In genomic region chr17:49795372-49795771, GRCh38 we compare ENCODE assay signal across 34 cellular contexts. TPM values are rescaled to one million over a fixed set of nuclear protein-coding genes. Genes with fewer than 3 reads are reported as not detected.
A peak's percentile ranks its signal among the peaks of the same experiment; 100 is the strongest.
DNase-seq lines count a peak whose midpoint lies in the region; ATAC-seq and TF ChIP-seq lines count a peak whose summit lies in the region.
"Had no signal": no experiment of that assay in that cellular context is flagged by ENCODE, and none has a peak within 500 bp of the region (broad histone marks: within the 10 kb centered on the region; RNA-seq: fewer than 3 reads in every experiment).

No MANE protein-coding gene starts in this region.

- H3K36me3 Mint-ChIP-seq in activated CD4-positive, alpha-beta T cell treated with anti-CD3 and anti-CD28 coated beads, Interleukin-2, amount 10 ng/mL, durations not matched to agents 24 days and 14 days (ENCODE audit: low read depth): peaks cover 74% of the 10 kb centered on the region
- H3K36me3 Mint-ChIP-seq in activated CD4-positive, alpha-beta memory T cell treated with anti-CD3 and anti-CD28 coated beads for 36 hours: peaks cover 52% of the 10 kb centered on the region
- peaks cover 91% of the 10 kb centered on the region for H3K36me3 Mint-ChIP-seq in effector memory CD8-positive, alpha-beta T cell (ENCODE audit: insufficient read depth)
- peaks cover 82% of the 10 kb centered on the region for H3K36me3 Mint-ChIP-seq in stimulated activated naive CD8-positive, alpha-beta T cell treated with anti-CD3 and anti-CD28 coated beads, Interleukin-15, Interleukin-2, amounts not matched to agents 100 ng/mL and 50 ng/mL, for 24 hours (ENCODE audit: low read depth)

- H3K4me3 ChIP-seq in OCI-LY7 (ENCODE audit: low read depth, low read length, poor library complexity, severe bottlenecking): no peak overlapping the region
- H3K4me3 ChIP-seq: colonic mucosa, lung, pancreas, right atrium auricular region, spleen, testis, uterus had no signal

- intact Hi-C loops in activated CD4-positive, alpha-beta T cell treated with anti-CD3 and anti-CD28 coated beads, Interleukin-2, amount 10 ng/mL, durations not matched to agents 24 days and 14 days (cut with micrococcal nuclease): no loop called here
- intact Hi-C loops in activated CD4-positive, alpha-beta memory T cell treated with anti-CD3 and anti-CD28 coated beads for 36 hours (cut with micrococcal nuclease): no loop called here
- intact Hi-C loops in OCI-LY7 (cut with micrococcal nuclease; ENCODE audit: unreplicated experiment): no loop called here

- H3K4me1 ChIP-seq in OCI-LY7 (ENCODE audit: insufficient read depth, low read length, poor library complexity, severe bottlenecking): peaks cover 3% of the 10 kb centered on the region
- H3K4me1 ChIP-seq: colonic mucosa had no signal

- no peaks in the 10 kb centered on the region for H3K9me3 Mint-ChIP-seq in activated CD4-positive, alpha-beta T cell treated with anti-CD3 and anti-CD28 coated beads, Interleukin-2, amount 10 ng/mL, durations not matched to agents 24 days and 14 days
- H3K9me3 Mint-ChIP-seq in activated CD4-positive, alpha-beta memory T cell treated with anti-CD3 and anti-CD28 coated beads for 36 hours: no peaks in the 10 kb centered on the region
- no peaks in the 10 kb centered on the region for H3K9me3 Mint-ChIP-seq in effector memory CD8-positive, alpha-beta T cell
- no peaks in the 10 kb centered on the region for H3K9me3 Mint-ChIP-seq in stimulated activated naive CD8-positive, alpha-beta T cell treated with anti-CD3 and anti-CD28 coated beads, Interleukin-15, Interleukin-2, amounts not matched to agents 100 ng/mL and 50 ng/mL, for 24 hours
- H3K9me3 Mint-ChIP-seq: nephron progenitor cell had no signal

- H3K9me2 ChIP-seq in OCI-LY7 (ENCODE audit: insufficient read depth, low read length): no peaks in the 10 kb centered on the region

- H3K4me3 Mint-ChIP-seq in activated CD4-positive, alpha-beta T cell treated with anti-CD3 and anti-CD28 coated beads, Interleukin-2, amount 10 ng/mL, durations not matched to agents 24 days and 14 days: no peak overlapping the region
- H3K4me3 Mint-ChIP-seq in activated CD4-positive, alpha-beta memory T cell treated with anti-CD3 and anti-CD28 coated beads for 36 hours: no peak overlapping the region
- peak overlapping the region; percentile 35 to 42 for H3K4me3 Mint-ChIP-seq in effector memory CD8-positive, alpha-beta T cell
- peak overlapping the region; percentile 63 for H3K4me3 Mint-ChIP-seq in stimulated activated naive CD8-positive, alpha-beta T cell treated with anti-CD3 and anti-CD28 coated beads, Interleukin-15, Interleukin-2, amounts not matched to agents 100 ng/mL and 50 ng/mL, for 24 hours
- H3K4me3 Mint-ChIP-seq: nephron progenitor cell had no signal

- no peak overlapping the region for H3K4me2 ChIP-seq in OCI-LY7 (ENCODE audit: low read length)

- no peak for TF ChIP-seq CTCF in OCI-LY7 (conservative IDR thresholded peaks at IDR 0.05; ENCODE audit: low read length)

- peaks cover 38% of the 10 kb centered on the region for H3K4me1 Mint-ChIP-seq in activated CD4-positive, alpha-beta T cell treated with anti-CD3 and anti-CD28 coated beads, Interleukin-2, amount 10 ng/mL, durations not matched to agents 24 days and 14 days
- H3K4me1 Mint-ChIP-seq in activated CD4-positive, alpha-beta memory T cell treated with anti-CD3 and anti-CD28 coated beads for 36 hours (ENCODE audit: low read depth): peaks cover 64% of the 10 kb centered on the region
- peaks cover 29 to 65% of the 10 kb centered on the region in 2 donors for H3K4me1 Mint-ChIP-seq in effector memory CD8-positive, alpha-beta T cell (ENCODE audit: low read depth in 2 of 2)
- peaks cover 81% of the 10 kb centered on the region for H3K4me1 Mint-ChIP-seq in stimulated activated naive CD8-positive, alpha-beta T cell treated with anti-CD3 and anti-CD28 coated beads, Interleukin-15, Interleukin-2, amounts not matched to agents 100 ng/mL and 50 ng/mL, for 24 hours (ENCODE audit: low read depth)

- CTCF ChIA-PET in activated CD4-positive, alpha-beta memory T cell treated with anti-CD3 and anti-CD28 coated beads for 36 hours (lab: Charles Lee): interaction anchor here (0.6 to 1.5 kb wide), 2 partner anchors 41 to 292 kb away, joined by 3 read pairs; no protein-coding TSS in a partner anchor
- CTCF ChIA-PET in OCI-LY7 (lab: Charles Lee; ENCODE audit: unreplicated experiment): no interaction called here

- peaks cover 13% of the 10 kb centered on the region for H4K20me1 ChIP-seq in OCI-LY7 (ENCODE audit: insufficient read depth, low read length)

- POLR2A ChIA-PET in activated CD4-positive, alpha-beta memory T cell treated with anti-CD3 and anti-CD28 coated beads for 36 hours (lab: Charles Lee): interaction anchor here (1.5 kb wide), 1 partner anchor 80 kb away, joined by 3 read pairs; no protein-coding TSS in a partner anchor
- POLR2A ChIA-PET in OCI-LY7 (lab: Charles Lee): interaction anchor here (0.7 to 0.9 kb wide), 2 partner anchors 99 to 271 kb away, joined by 3 read pairs; no protein-coding TSS in a partner anchor

- H3K79me2 ChIP-seq in OCI-LY7 (ENCODE audit: insufficient read depth, low read depth, low read length): peaks cover 65% of the 10 kb centered on the region

- no peaks in the 10 kb centered on the region for H3K9me3 ChIP-seq in OCI-LY7 (ENCODE audit: low read length)
- H3K9me3 ChIP-seq: colonic mucosa, pancreas, right atrium auricular region, spleen, testis, uterus had no signal

- no peak overlapping the region for H2AFZ ChIP-seq in OCI-LY7 (ENCODE audit: low read length)

- H3K27ac Mint-ChIP-seq in activated CD4-positive, alpha-beta T cell treated with anti-CD3 and anti-CD28 coated beads, Interleukin-2, amount 10 ng/mL, durations not matched to agents 24 days and 14 days: peak overlapping the region; percentile 70
- H3K27ac Mint-ChIP-seq in activated CD4-positive, alpha-beta memory T cell treated with anti-CD3 and anti-CD28 coated beads for 36 hours: peak overlapping the region; percentile 59
- peak overlapping the region in 1 of 2 donors; percentile 44 for H3K27ac Mint-ChIP-seq in effector memory CD8-positive, alpha-beta T cell
- peak overlapping the region; percentile 92 for H3K27ac Mint-ChIP-seq in stimulated activated naive CD8-positive, alpha-beta T cell treated with anti-CD3 and anti-CD28 coated beads, Interleukin-15, Interleukin-2, amounts not matched to agents 100 ng/mL and 50 ng/mL, for 24 hours
- H3K27ac Mint-ChIP-seq: nephron progenitor cell had no signal

- BruUV-seq in OCI-LY7 (replicated peaks; lab: Mats Ljungman, UMichigan): no TSS peak

- ATAC-seq in effector memory CD8-positive, alpha-beta T cell (replicated peaks): no peak
- ATAC-seq in GM21717 (IDR thresholded peaks at IDR 0.05; ENCODE audit: unreplicated experiment) (no peak), GM21737 (IDR thresholded peaks at IDR 0.05; ENCODE audit: unreplicated experiment) (no peak)
- ATAC-seq: pancreas had no signal

- H3K36me3 ChIP-seq in OCI-LY7 (ENCODE audit: insufficient read depth, low read length): peaks cover 96% of the 10 kb centered on the region
- H3K36me3 ChIP-seq: uterus had no signal

- H3K27me3 Mint-ChIP-seq in activated CD4-positive, alpha-beta T cell treated with anti-CD3 and anti-CD28 coated beads, Interleukin-2, amount 10 ng/mL, durations not matched to agents 24 days and 14 days: no peaks in the 10 kb centered on the region
- H3K27me3 Mint-ChIP-seq in activated CD4-positive, alpha-beta memory T cell treated with anti-CD3 and anti-CD28 coated beads for 36 hours: no peaks in the 10 kb centered on the region
- no peaks in the 10 kb centered on the region for H3K27me3 Mint-ChIP-seq in effector memory CD8-positive, alpha-beta T cell
- no peaks in the 10 kb centered on the region for H3K27me3 Mint-ChIP-seq in stimulated activated naive CD8-positive, alpha-beta T cell treated with anti-CD3 and anti-CD28 coated beads, Interleukin-15, Interleukin-2, amounts not matched to agents 100 ng/mL and 50 ng/mL, for 24 hours

- H3K27ac ChIP-seq in OCI-LY7 (ENCODE audit: low read depth, low read length, poor library complexity, severe bottlenecking): no peak overlapping the region
- H3K27ac ChIP-seq: colonic mucosa, pancreas, right atrium auricular region, spleen, testis, uterus, WERI-Rb-1 had no signal

- no peak for DNase-seq in activated CD4-positive, alpha-beta T cell treated with anti-CD3 and anti-CD28 coated beads, Interleukin-2, amount 10 ng/mL, durations not matched to agents 24 days and 14 days
- no peak for DNase-seq in activated CD4-positive, alpha-beta T cell treated with anti-CD3 and anti-CD28 coated beads for 4 hours
- DNase-seq in activated CD4-positive, alpha-beta memory T cell treated with anti-CD3 and anti-CD28 coated beads for 36 hours: no peak
- no peak for DNase-seq in effector memory CD8-positive, alpha-beta T cell
- DNase-seq in OCI-LY7 (ENCODE audit: low spot score): no peak
- DNase-seq: activated naive CD4-positive, alpha-beta T cell treated with Interleukin-2 at 50 U/mL for 16 hours; activated T-cell treated with anti-CD3 and anti-CD28 coated beads, Interleukin-2, amount 50 U/mL, for 1 hour; AML-193; anterior cingulate cortex; colonic mucosa; DMS53; effector memory CD4-positive, alpha-beta T cell; head of caudate nucleus; NCI-H1092; NCI-H187 treated with DMSO at 0.1 percent for 48 hours; NCI-H526; nephron progenitor cell; pancreas; SHP77; spleen; stimulated activated CD4-positive, alpha-beta T cell treated with anti-CD3 and anti-CD28 coated beads, Interleukin-2, amount 100 ng/mL, for 48 hours; T1000; testis; uterus; WERI-Rb-1 had no signal

RNA-seq across cellular contexts. Expression of gene KAT7, which starts 6.9 kb away (rescaled TPM):
- total RNA-seq in activated CD4-positive, alpha-beta T cell treated with anti-CD3 and anti-CD28 coated beads, Interleukin-2, amount 10 ng/mL, durations not matched to agents 24 days and 14 days: 67.2 and 75.2 TPM in 2 replicates
- 10 to 100 TPM; 60.5 to 65.8 TPM for total RNA-seq in activated CD4-positive, alpha-beta memory T cell treated with anti-CD3 and anti-CD28 coated beads for 36 hours
- total RNA-seq in OCI-LY7 (2014; rRNA removed; shearing (Covaris generic)): 41.0 and 43.3 TPM in 2 replicates
- 70.3 and 76.8 TPM in 2 replicates for total RNA-seq in OCI-LY7 (2022)

RNA-seq across cellular contexts. Expression of gene FAM117A, which starts 31.4 kb away (rescaled TPM):
- 10.9 and 11.1 TPM in 2 replicates for total RNA-seq in activated CD4-positive, alpha-beta T cell treated with anti-CD3 and anti-CD28 coated beads, Interleukin-2, amount 10 ng/mL, durations not matched to agents 24 days and 14 days
- 10 to 100 TPM; 20.9 to 21.6 TPM for total RNA-seq in activated CD4-positive, alpha-beta memory T cell treated with anti-CD3 and anti-CD28 coated beads for 36 hours
- 29.9 and 40.4 TPM in 2 replicates for total RNA-seq in OCI-LY7 (2014; rRNA removed; shearing (Covaris generic))
- 44.3 and 45.2 TPM in 2 replicates for total RNA-seq in OCI-LY7 (2022)

RNA-seq across cellular contexts. Expression of gene TAC4, which starts 52.5 kb away (rescaled TPM):
- total RNA-seq in activated CD4-positive, alpha-beta T cell treated with anti-CD3 and anti-CD28 coated beads, Interleukin-2, amount 10 ng/mL, durations not matched to agents 24 days and 14 days: not detected in 2 replicates
- total RNA-seq in activated CD4-positive, alpha-beta memory T cell treated with anti-CD3 and anti-CD28 coated beads for 36 hours: not detected
- total RNA-seq in OCI-LY7 (2014; rRNA removed; shearing (Covaris generic)): not detected in 2 replicates
- total RNA-seq in OCI-LY7 (2022): not detected in 2 replicates
- total RNA-seq: A172, bronchial epithelial cell, colonic mucosa, fibroblast of villous mesenchyme, lung, mononuclear cell, pancreas, right atrium auricular region, spleen, testis had no signal

Comparison
In these comparisons a context has a peak if more than half of its experiments do, and no peak if none do; other contexts are left out.
1. H3K4me3 Mint-ChIP-seq: peak in effector memory CD8-positive, alpha-beta T cell (2 of 2) and stimulated activated naive CD8-positive, alpha-beta T cell treated with anti-CD3 and anti-CD28 coated beads, Interleukin-15, Interleukin-2, amounts not matched to agents 100 ng/mL and 50 ng/mL, for 24 hours (single experiment); none in activated CD4-positive, alpha-beta T cell treated with anti-CD3 and anti-CD28 coated beads, Interleukin-2, amount 10 ng/mL, durations not matched to agents 24 days and 14 days (single experiment) and activated CD4-positive, alpha-beta memory T cell treated with anti-CD3 and anti-CD28 coated beads for 36 hours (single experiment).